ENCODE assay signal across 21 cellular contexts in the genomic region with DNA sequence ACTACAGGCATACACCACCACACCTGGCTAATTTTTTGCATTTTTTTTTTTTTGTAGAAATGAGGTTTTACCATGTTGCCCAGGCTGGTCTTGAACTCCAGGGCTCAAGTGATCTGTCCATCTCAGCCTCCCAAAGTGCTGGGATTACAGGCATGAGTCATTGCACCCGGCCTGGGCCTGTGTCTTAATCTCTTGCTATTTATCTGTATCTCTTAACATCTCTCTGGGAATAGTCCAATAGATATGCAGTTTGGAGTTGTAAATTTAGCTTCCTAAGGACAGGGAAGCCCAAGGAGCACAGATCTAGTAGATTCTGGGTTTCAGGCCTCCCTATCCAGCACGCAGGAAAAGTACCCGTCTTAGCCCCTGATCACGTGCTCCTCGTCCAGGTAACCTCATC. TPM values are rescaled to one million over a fixed set of nuclear protein-coding genes. Genes with fewer than 3 reads are reported as not detected.
"Had no signal": no experiment of that assay in that cellular context is flagged by ENCODE, and none has a peak within 500 bp of the region (broad histone marks: within the 10 kb centered on the region; RNA-seq: fewer than 3 reads in every experiment).

No MANE protein-coding gene starts in this region.

- H3K27ac ChIP-seq: SJSA1, SK-N-MC had no signal

- FAIRE-seq: HepG2, RCC 7860 had no signal

- ATAC-seq: HepG2 had no signal

- DNase-seq: KBM-7, NCI-H1092, NCI-H1105 treated with DMSO at 0.1 percent for 48 hours, NCI-H1417 treated with DMSO at 0.1 percent for 48 hours, NCI-H146, NCI-H1694 treated with DMSO at 0.1 percent for 48 hours, NCI-H1930, NCI-H2081, NCI-H2107, NCI-H2227 treated with DMSO at 0.1 percent for 48 hours, NCI-H524, NCI-H526 treated with DMSO at 0.1 percent for 48 hours, NCI-H748 treated with DMSO at 0.1 percent for 48 hours, Right ventricle myocardium superior, RPMI8226, SIG-M5 had no signal

- H3K4me3 ChIP-seq: SJSA1, SK-N-MC had no signal

- H3K36me3 ChIP-seq: SJSA1 had no signal

- H3K4me1 ChIP-seq: SJSA1 had no signal

- H3K9me3 ChIP-seq: SJSA1 had no signal

- H3K27me3 ChIP-seq: SJSA1 had no signal

RNA-seq across cellular contexts. Expression of a gene that starts 12.5 kb away (rescaled TPM):
- polyA plus RNA-seq: IgD-negative memory B cell had no signal
